Comparison of ENCODE assay signal across 26 cellular contexts in the genomic region with DNA sequence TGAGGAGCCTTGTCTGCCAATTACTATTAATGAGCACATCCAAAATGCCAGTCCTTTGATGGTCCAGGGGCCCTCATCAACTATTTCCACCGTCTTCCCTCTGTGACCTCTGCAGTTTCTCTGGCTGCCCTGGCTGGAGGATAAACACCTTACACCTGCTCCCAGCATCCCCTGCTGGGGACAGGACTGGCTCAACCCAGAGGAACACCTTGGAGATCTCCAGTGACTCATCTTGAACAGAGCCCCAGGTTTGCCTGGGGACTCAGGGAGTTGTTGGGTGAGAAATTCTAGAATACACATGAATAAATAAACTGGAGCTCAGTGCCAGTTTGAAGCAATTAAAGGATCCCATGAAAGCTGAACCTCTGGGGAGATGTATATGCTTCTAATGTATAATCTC. TPM values are rescaled to one million over a fixed set of nuclear protein-coding genes. Genes with fewer than 3 reads are reported as not detected.
DNase-seq lines count a peak whose midpoint lies in the region; ATAC-seq and TF ChIP-seq lines count a peak whose summit lies in the region.
"Had no signal": no experiment of that assay in that cellular context is flagged by ENCODE, and none has a peak within 500 bp of the region (broad histone marks: within the 10 kb centered on the region; RNA-seq: fewer than 3 reads in every experiment).

No MANE protein-coding gene starts in this region.

- BruUV-seq in MCF 10A (replicated peaks; lab: Mats Ljungman, UMichigan) = no TSS peak

- peaks cover 54% of the 10 kb centered on the region for H3K27me3 ChIP-seq in foreskin keratinocyte

- CTCF ChIA-PET in MCF 10A (lab: Yijun Ruan, JAX) = interaction anchor here (0.7 to 1.6 kb wide), 3 partner anchors 25 to 48 kb away, joined by 3 to 4 read pairs (median 4); no protein-coding TSS in a partner anchor

- peaks cover 60% of the 10 kb centered on the region for H3K27me3 Mint-ChIP-seq in MCF 10A (ENCODE audit: insufficient read depth, unreplicated experiment)
- peaks cover 5% of the 10 kb centered on the region for H3K27me3 Mint-ChIP-seq in glutamatergic neuron (ENCODE audit: unreplicated experiment)

- intact Hi-C loops in MCF 10A (cut with micrococcal nuclease) = no loop called here

- no peak overlapping the region for H3K4me3 Mint-ChIP-seq in MCF 10A (ENCODE audit: unreplicated experiment)
- H3K4me3 Mint-ChIP-seq in glutamatergic neuron (ENCODE audit: unreplicated experiment) = no peak overlapping the region
- H3K4me3 Mint-ChIP-seq: CD4-positive, alpha-beta memory T cell; T-helper 17 cell had no signal

- ATAC-seq in foreskin keratinocyte = peak; percentile 55
- ATAC-seq: K562, Panc1, T-helper 17 cell had no signal

- H3K9me3 Mint-ChIP-seq in MCF 10A (ENCODE audit: unreplicated experiment) = peaks cover 14% of the 10 kb centered on the region
- H3K9me3 Mint-ChIP-seq in glutamatergic neuron (ENCODE audit: unreplicated experiment) = no peaks in the 10 kb centered on the region

- H3K4me1 Mint-ChIP-seq in MCF 10A (ENCODE audit: insufficient read depth, unreplicated experiment) = no peaks in the 10 kb centered on the region
- H3K4me1 Mint-ChIP-seq in glutamatergic neuron (ENCODE audit: low read depth, unreplicated experiment) = peaks cover 6% of the 10 kb centered on the region
- H3K4me1 Mint-ChIP-seq: CD4-positive, alpha-beta memory T cell had no signal

- H3K36me3 Mint-ChIP-seq in MCF 10A (ENCODE audit: insufficient read depth, unreplicated experiment) (no peaks in the 10 kb centered on the region), glutamatergic neuron (ENCODE audit: unreplicated experiment) (no peaks in the 10 kb centered on the region)
- H3K36me3 Mint-ChIP-seq: CD4-positive, alpha-beta memory T cell had no signal

- DNase-seq in DMS53 treated with DMSO at 0.1 percent for 48 hours (lab: John Stamatoyannopoulos, UW; ENCODE audit: unreplicated experiment) = peak; percentile 54
- DNase-seq in HT-29 (ENCODE audit: low spot score) = peak; percentile 64
- DNase-seq in MCF 10A (ENCODE audit: unreplicated experiment) = peak; percentile 4
- peak in 1 of 2 donors; percentile 7 for DNase-seq in foreskin keratinocyte
- no peak for DNase-seq in activated CD4-positive, alpha-beta T cell treated with anti-CD3 and anti-CD28 coated beads for 4 hours
- DNase-seq in activated CD4-positive, alpha-beta T cell treated with anti-CD3 and anti-CD28 coated beads, Interleukin-2, amount 50 U/mL, for 48 hours = no peak
- no peak for DNase-seq in glutamatergic neuron
- DNase-seq: C1 segment of cervical spinal cord; Caco-2; CD4-positive, alpha-beta memory T cell; DND-41; MG63; NCI-H1694 treated with DMSO at 0.1 percent for 48 hours; NCI-H2081 treated with DMSO at 0.1 percent for 48 hours; NCI-H2171; NCI-H226; NCI-H510A; NCI-H774; SHP77 treated with DMSO at 0.1 percent for 48 hours; SK-N-SH; SW 1271; T-helper 17 cell had no signal

- no peaks in the 10 kb centered on the region for H3K4me1 ChIP-seq in foreskin keratinocyte
- H3K4me1 ChIP-seq: Caco-2 had no signal

- no peak overlapping the region for H3K27ac ChIP-seq in foreskin keratinocyte

- TF ChIP-seq CTCF in MCF 10A (IDR thresholded peaks at IDR 0.05; ENCODE audit: unreplicated experiment) (no peak), foreskin keratinocyte (conservative IDR thresholded peaks at IDR 0.05) (no peak), glutamatergic neuron (IDR thresholded peaks at IDR 0.05; ENCODE audit: partially characterized antibody, unreplicated experiment) (no peak)

- POLR2A ChIA-PET in MCF 10A (lab: Yijun Ruan, JAX) = no interaction called here

- H3K27ac Mint-ChIP-seq in MCF 10A (ENCODE audit: low read depth, unreplicated experiment) = no peak overlapping the region
- no peak overlapping the region for H3K27ac Mint-ChIP-seq in glutamatergic neuron (ENCODE audit: unreplicated experiment)
- H3K27ac Mint-ChIP-seq: CD4-positive, alpha-beta memory T cell; T-helper 17 cell had no signal

RNA-seq across cellular contexts. Expression of gene ELF5, which starts 24.0 kb away (rescaled TPM):
- 1.3 and 1.6 TPM in 2 replicates for total RNA-seq in HT-29 (2014; rRNA removed; shearing (Covaris generic))
- total RNA-seq in MCF 10A (2022) = not detected in 2 replicates
- not detected in 2 replicates for total RNA-seq in foreskin keratinocyte
- polyA plus RNA-seq in foreskin keratinocyte = not detected in 2 replicates
- not detected for total RNA-seq in glutamatergic neuron (ENCODE audit: unreplicated experiment)
- total RNA-seq: A673; CD4-positive, alpha-beta memory T cell; H1; K562; T-helper 17 cell had no signal
- polyA plus RNA-seq: CD4-positive, alpha-beta memory T cell; H1; K562; SK-N-SH had no signal

Comparison
In these comparisons a context has a peak if more than half of its experiments do, and no peak if none do; other contexts are left out.
1. DNase-seq: peak in DMS53 treated with DMSO at 0.1 percent for 48 hours (single experiment), HT-29 (single experiment) and MCF 10A (single experiment); none in activated CD4-positive, alpha-beta T cell treated with anti-CD3 and anti-CD28 coated beads for 4 hours (0 of 2), activated CD4-positive, alpha-beta T cell treated with anti-CD3 and anti-CD28 coated beads, Interleukin-2, amount 50 U/mL, for 48 hours (0 of 2) and glutamatergic neuron (single experiment).